ENCODE assay signal across 1 cellular context in the genomic region with DNA sequence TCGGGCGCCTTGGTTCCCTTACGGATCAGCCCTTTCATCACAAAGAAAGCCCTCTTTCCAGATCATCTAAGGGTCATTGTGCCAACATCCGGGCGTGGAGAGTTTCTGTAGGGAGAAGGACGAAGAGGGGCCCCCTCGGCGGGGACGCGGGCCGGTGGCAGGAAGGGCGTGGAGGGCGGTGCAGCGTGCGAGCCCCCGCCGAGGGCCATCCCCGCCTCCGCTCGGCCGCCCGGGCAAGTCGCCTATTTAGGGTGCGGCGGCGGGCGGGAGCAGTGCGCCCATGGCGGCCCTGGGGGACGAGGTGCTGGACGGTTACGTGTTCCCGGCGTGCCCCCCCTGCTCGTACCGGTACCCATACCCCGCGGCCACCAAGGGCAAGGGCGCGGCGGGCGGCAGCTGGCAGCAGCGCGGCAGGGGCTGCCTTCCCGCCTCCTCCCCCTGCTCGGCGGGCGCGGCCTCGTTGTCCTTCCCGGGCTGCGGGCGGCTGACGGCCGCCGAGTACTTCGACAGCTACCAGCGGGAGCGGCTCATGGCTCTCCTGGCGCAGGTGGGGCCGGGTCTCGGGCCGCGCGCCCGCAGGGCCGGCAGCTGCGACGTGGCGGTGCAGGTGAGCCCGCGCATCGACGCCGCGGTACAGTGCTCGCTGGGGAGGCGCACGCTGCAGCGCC.
TF ChIP-seq lines count a peak whose summit lies in the region.

A gene with protein sequence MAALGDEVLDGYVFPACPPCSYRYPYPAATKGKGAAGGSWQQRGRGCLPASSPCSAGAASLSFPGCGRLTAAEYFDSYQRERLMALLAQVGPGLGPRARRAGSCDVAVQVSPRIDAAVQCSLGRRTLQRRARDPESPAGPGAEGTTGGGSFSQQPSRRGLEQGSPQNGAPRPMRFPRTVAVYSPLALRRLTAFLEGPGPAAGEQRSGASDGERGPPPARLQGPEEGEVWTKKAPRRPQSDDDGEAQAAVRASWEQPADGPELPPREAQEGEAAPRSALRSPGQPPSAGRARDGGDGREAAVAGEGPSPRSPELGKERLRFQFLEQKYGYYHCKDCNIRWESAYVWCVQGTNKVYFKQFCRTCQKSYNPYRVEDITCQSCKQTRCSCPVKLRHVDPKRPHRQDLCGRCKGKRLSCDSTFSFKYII (plus strand): TSS at position 241 of the 668 bp plus-strand sequence. CDS start 40 bp downstream, at position 281.

TF ChIP-seq in IMR-90, 13 proteins besides CTCF, POLR2A, EP300 and RAD21 (continued from another document):
- TF ChIP-seq, protein P1, sequence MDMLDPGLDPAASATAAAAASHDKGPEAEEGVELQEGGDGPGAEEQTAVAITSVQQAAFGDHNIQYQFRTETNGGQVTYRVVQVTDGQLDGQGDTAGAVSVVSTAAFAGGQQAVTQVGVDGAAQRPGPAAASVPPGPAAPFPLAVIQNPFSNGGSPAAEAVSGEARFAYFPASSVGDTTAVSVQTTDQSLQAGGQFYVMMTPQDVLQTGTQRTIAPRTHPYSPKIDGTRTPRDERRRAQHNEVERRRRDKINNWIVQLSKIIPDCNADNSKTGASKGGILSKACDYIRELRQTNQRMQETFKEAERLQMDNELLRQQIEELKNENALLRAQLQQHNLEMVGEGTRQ (IDR thresholded peaks at IDR 0.05; ENCODE audit: low read depth, low read length): no peak
- no peak for TF ChIP-seq MAFK (IDR thresholded peaks at IDR 0.05; ENCODE audit: low read depth, low read length)
- TF ChIP-seq NFE2L2 (IDR thresholded peaks at IDR 0.05; ENCODE audit: low read depth, low read length): no peak
